ENCODE assay signal across 21 cellular contexts in genomic region chr7:50866343-50867047, GRCh38.
"Had no signal": no experiment of that assay in that cellular context is flagged by ENCODE, and none has a peak within 500 bp of the region (broad histone marks: within the 10 kb centered on the region; RNA-seq: fewer than 3 reads in every experiment).

No MANE protein-coding gene starts in this region.

- H3K36me3 ChIP-seq: neural progenitor cell, tibial artery had no signal

- H3K4me3 ChIP-seq: neural progenitor cell, tibial artery had no signal

- H3K4me1 Mint-ChIP-seq: T-helper 17 cell had no signal

- DNase-seq: activated CD4-positive, alpha-beta T cell treated with anti-CD3 and anti-CD28 coated beads, Interleukin-2, amount 50 U/mL, for 1 hour; activated CD4-positive, CD25-positive, alpha-beta regulatory T cell treated with anti-CD3 and anti-CD28 coated beads, Interleukin-2, amount 50 U/mL, for 72 hours; activated CD8-positive, alpha-beta T cell treated with anti-CD3 and anti-CD28 coated beads, Interleukin-2, amount 10 ng/mL, durations not matched to agents 7 days and 5 days; activated T-cell treated with anti-CD3 and anti-CD28 coated beads, Interleukin-2, amount 50 U/mL, for 24 hours; aorta; caudate nucleus; effector CD4-positive, alpha-beta T cell; foreskin fibroblast; naive thymus-derived CD8-positive, alpha-beta T cell; stimulated activated naive CD8-positive, alpha-beta T cell treated with anti-CD3 and anti-CD28 coated beads, Interleukin-15, amount 100 ng/mL, for 72 hours; T-helper 17 cell; tibial artery had no signal

- H3K27ac ChIP-seq: neural progenitor cell, tibial artery, VCaP had no signal

- H3K27ac Mint-ChIP-seq: activated CD8-positive, alpha-beta T cell treated with anti-CD3 and anti-CD28 coated beads, Interleukin-2, amount 10 ng/mL, durations not matched to agents 7 days and 5 days; activated naive CD4-positive, alpha-beta T cell treated with anti-CD3 and anti-CD28 coated beads, Interleukin-2, amount 50 U/mL, for 72 hours; activated T-cell treated with anti-CD3 and anti-CD28 coated beads, Interleukin-2, amount 50 U/mL, for 24 hours; activated T-helper 17 cell treated with anti-CD3 and anti-CD28 coated beads, Interleukin-2, amount 50 U/mL, for 72 hours; brain; dendritic cell treated with granulocyte-macrophage colony-stimulating factor and Interleukin-4, amounts not matched to agents 40 ng/mL and 50 ng/mL, for 4 days; naive thymus-derived CD8-positive, alpha-beta T cell; neural progenitor cell; stimulated activated naive CD8-positive, alpha-beta T cell treated with anti-CD3 and anti-CD28 coated beads, Interleukin-15, amount 100 ng/mL, for 72 hours; T-helper 17 cell had no signal

- ATAC-seq: activated CD8-positive, alpha-beta T cell treated with anti-CD3 and anti-CD28 coated beads, Interleukin-2, amount 10 ng/mL, durations not matched to agents 7 days and 5 days; activated naive CD4-positive, alpha-beta T cell treated with anti-CD3 and anti-CD28 coated beads, Interleukin-2, amount 50 U/mL, for 72 hours; activated T-helper 17 cell treated with anti-CD3 and anti-CD28 coated beads, Interleukin-2, amount 50 U/mL, for 72 hours; left lobe of liver; naive thymus-derived CD8-positive, alpha-beta T cell; stimulated activated naive CD8-positive, alpha-beta T cell treated with anti-CD3 and anti-CD28 coated beads, Interleukin-15, amount 100 ng/mL, for 72 hours; T-helper 17 cell had no signal

- FAIRE-seq: endometrium, keratinocyte had no signal

- H3K4me3 Mint-ChIP-seq: activated CD8-positive, alpha-beta T cell treated with anti-CD3 and anti-CD28 coated beads, Interleukin-2, amount 10 ng/mL, durations not matched to agents 7 days and 5 days; activated T-cell treated with anti-CD3 and anti-CD28 coated beads, Interleukin-2, amount 50 U/mL, for 24 hours; activated T-helper 17 cell treated with anti-CD3 and anti-CD28 coated beads, Interleukin-2, amount 50 U/mL, for 72 hours; brain; dendritic cell treated with granulocyte-macrophage colony-stimulating factor and Interleukin-4, amounts not matched to agents 40 ng/mL and 50 ng/mL, for 4 days; naive thymus-derived CD8-positive, alpha-beta T cell; neural progenitor cell; stimulated activated naive CD8-positive, alpha-beta T cell treated with anti-CD3 and anti-CD28 coated beads, Interleukin-15, amount 100 ng/mL, for 72 hours; T-helper 17 cell had no signal

- H3K36me3 Mint-ChIP-seq: activated naive CD4-positive, alpha-beta T cell treated with anti-CD3 and anti-CD28 coated beads, Interleukin-2, amount 50 U/mL, for 72 hours; brain; naive thymus-derived CD8-positive, alpha-beta T cell; neural progenitor cell had no signal

- H3K27me3 Mint-ChIP-seq: activated T-cell treated with anti-CD3 and anti-CD28 coated beads, Interleukin-2, amount 50 U/mL, for 24 hours; brain; dendritic cell treated with granulocyte-macrophage colony-stimulating factor and Interleukin-4, amounts not matched to agents 40 ng/mL and 50 ng/mL, for 4 days; stimulated activated naive CD8-positive, alpha-beta T cell treated with anti-CD3 and anti-CD28 coated beads, Interleukin-15, amount 100 ng/mL, for 72 hours had no signal

- H3K9me3 Mint-ChIP-seq: activated naive CD4-positive, alpha-beta T cell treated with anti-CD3 and anti-CD28 coated beads, Interleukin-2, amount 50 U/mL, for 72 hours; activated T-cell treated with anti-CD3 and anti-CD28 coated beads, Interleukin-2, amount 50 U/mL, for 24 hours; activated T-helper 17 cell treated with anti-CD3 and anti-CD28 coated beads, Interleukin-2, amount 50 U/mL, for 72 hours; dendritic cell treated with granulocyte-macrophage colony-stimulating factor and Interleukin-4, amounts not matched to agents 40 ng/mL and 50 ng/mL, for 4 days; naive thymus-derived CD8-positive, alpha-beta T cell; stimulated activated naive CD8-positive, alpha-beta T cell treated with anti-CD3 and anti-CD28 coated beads, Interleukin-15, amount 100 ng/mL, for 72 hours had no signal

- H3K9me3 ChIP-seq: tibial artery had no signal

- H3K9ac ChIP-seq: neural progenitor cell had no signal

- H3K27me3 ChIP-seq: neural progenitor cell, tibial artery had no signal
